Comparison of ENCODE assay signal across 11 cellular contexts in genomic region chr6:107124934-107125348, GRCh38. TPM values are rescaled to one million over a fixed set of nuclear protein-coding genes. Genes with fewer than 3 reads are reported as not detected.
DNase-seq lines count a peak whose midpoint lies in the region; ATAC-seq, FAIRE-seq and TF ChIP-seq lines count a peak whose summit lies in the region.
"Had no signal": no experiment of that assay in that cellular context is flagged by ENCODE, and none has a peak within 500 bp of the region (broad histone marks: within the 10 kb centered on the region; RNA-seq: fewer than 3 reads in every experiment).

No MANE protein-coding gene starts in this region.

- no peaks in the 10 kb centered on the region for H3K9me3 Mint-ChIP-seq in WTC11
- H3K9me3 Mint-ChIP-seq: CD4-positive, alpha-beta memory T cell had no signal

- intact Hi-C loops in prostate gland (cut with DNase I) (no loop called here), thyroid gland (cut with DNase I) (no loop called here)

- CTCF ChIA-PET in WTC11 (lab: Charles Lee) = interaction anchor here (0.8 to 1.7 kb wide), 4 partner anchors 9 to 193 kb away, joined by 3 to 5 read pairs (median 4); no protein-coding TSS in a partner anchor

- H3K4me1 ChIP-seq in prostate gland (replicated peaks) = no peaks in the 10 kb centered on the region
- H3K4me1 ChIP-seq in thyroid gland = no peaks in the 10 kb centered on the region

- H3K27me3 Mint-ChIP-seq in WTC11 (ENCODE audit: low read depth) = no peaks in the 10 kb centered on the region
- H3K27me3 Mint-ChIP-seq: CD4-positive, alpha-beta memory T cell had no signal

- H3K27ac ChIP-seq in prostate gland = no peak overlapping the region
- no peak overlapping the region for H3K27ac ChIP-seq in thyroid gland

- H3K27me3 ChIP-seq in prostate gland (replicated peaks; ENCODE audit: insufficient read depth) = no peaks in the 10 kb centered on the region
- no peaks in the 10 kb centered on the region for H3K27me3 ChIP-seq in thyroid gland

- POLR2A ChIA-PET in WTC11 (lab: Charles Lee) = interaction anchor here (0.8 to 1.0 kb wide), 2 partner anchors 9 to 11 kb away, joined by 3 to 4 read pairs; partner anchors contain the start of gene BEND3

- TF ChIP-seq CTCF in WTC11 (IDR thresholded peaks at IDR 0.05) (no peak), prostate gland (IDR thresholded peaks at IDR 0.05) (no peak), thyroid gland (IDR thresholded peaks at IDR 0.05) (no peak)

- DNase-seq in GM12891 (ENCODE audit: insufficient read length, low spot score) = no peak
- no peak for DNase-seq in WTC11 (ENCODE audit: low spot score)
- DNase-seq in prostate gland (ENCODE audit: low spot score) = no peak
- no peak for DNase-seq in amniotic stem cell (lab: John Stamatoyannopoulos, UW)
- DNase-seq in NCI-H187 (lab: John Stamatoyannopoulos, UW) = no peak
- DNase-seq in thyroid gland = no peak
- DNase-seq: CD4-positive, alpha-beta memory T cell; mesenchymal stem cell; T-helper 2 cell had no signal

- ATAC-seq in GM19455 (IDR thresholded peaks at IDR 0.05; ENCODE audit: unreplicated experiment) = peak; percentile 71
- peak; percentile 83 for ATAC-seq in HG03095 (IDR thresholded peaks at IDR 0.05; ENCODE audit: unreplicated experiment)
- peak; percentile 87 for ATAC-seq in WTC11

- WGBS in prostate gland = 53% methylated on average over 4 of the region's 4 CpGs
- 56 to 57% methylated on average over 4 of the region's 4 CpGs for WGBS in thyroid gland, 2 donors

- no peaks in the 10 kb centered on the region for H3K36me3 Mint-ChIP-seq in WTC11
- H3K36me3 Mint-ChIP-seq: CD4-positive, alpha-beta memory T cell had no signal

- H3K4me1 Mint-ChIP-seq in WTC11 = peaks cover 64% of the 10 kb centered on the region
- H3K4me1 Mint-ChIP-seq: CD4-positive, alpha-beta memory T cell had no signal

- FAIRE-seq in GM12891 (lab: Jason Lieb, UNC) = peak; percentile 88

- TF ChIP-seq POLR2A in GM12891 (IDR thresholded peaks at IDR 0.05; ENCODE audit: low read depth, low read length) = no peak
- no peak for TF ChIP-seq POLR2A in prostate gland (IDR thresholded peaks at IDR 0.05)
- no peak for TF ChIP-seq POLR2A in thyroid gland (IDR thresholded peaks at IDR 0.05)

- H3K36me3 ChIP-seq in prostate gland = no peaks in the 10 kb centered on the region
- H3K36me3 ChIP-seq in thyroid gland = no peaks in the 10 kb centered on the region

- no peak overlapping the region for H3K4me3 ChIP-seq in prostate gland
- H3K4me3 ChIP-seq in thyroid gland (replicated peaks in 1 of 3) = no peak overlapping the region

- H3K9me3 ChIP-seq in prostate gland (no peaks in the 10 kb centered on the region), thyroid gland (no peaks in the 10 kb centered on the region)

- H3K27ac Mint-ChIP-seq in WTC11 = peak overlapping the region; percentile 89
- H3K27ac Mint-ChIP-seq: CD4-positive, alpha-beta memory T cell had no signal

- H3K4me3 Mint-ChIP-seq in WTC11 = no peak overlapping the region
- H3K4me3 Mint-ChIP-seq: CD4-positive, alpha-beta memory T cell had no signal

TF ChIP-seq in GM12891, 5 proteins besides CTCF, POLR2A, EP300 and RAD21:
- TF ChIP-seq SPI1 (IDR thresholded peaks at IDR 0.05; ENCODE audit: low read depth, low read length) (peak; percentile 21; the same call in 1 of the 2 replicates), POU2F2 (IDR thresholded peaks at IDR 0.05; ENCODE audit: low read depth, low read length) (peak; percentile 20; the same call in 1 of the 2 replicates), TAF1 (IDR thresholded peaks at IDR 0.05; ENCODE audit: low read depth, low read length) (no peak)

TF ChIP-seq in WTC11, 78 proteins besides CTCF, POLR2A, EP300 and RAD21:
- TF ChIP-seq CREM (CRISPR knock-in tag; IDR thresholded peaks at IDR 0.05) = peak; percentile 38; the same call in 1 of the 2 replicates
- TF ChIP-seq MAX (CRISPR knock-in tag; IDR thresholded peaks at IDR 0.05) = peak; percentile 66
- TF ChIP-seq ZBTB21 (CRISPR knock-in tag; IDR thresholded peaks at IDR 0.05; ENCODE audit: borderline replicate concordance) = peak; percentile 86
- no peak for TF ChIP-seq E2F1 (CRISPR knock-in tag; IDR thresholded peaks at IDR 0.05)
- TF ChIP-seq ZNF423 (CRISPR knock-in tag; IDR thresholded peaks at IDR 0.05) = no peak
- TF ChIP-seq FOXK1 (CRISPR knock-in tag; IDR thresholded peaks at IDR 0.05) = peak; percentile 20; the same call in 1 of the 2 replicates
- peak; percentile 88; the same call in 1 of the 2 replicates for TF ChIP-seq TEAD1 (CRISPR knock-in tag; IDR thresholded peaks at IDR 0.05)
- TF ChIP-seq JAZF1 (CRISPR knock-in tag; IDR thresholded peaks at IDR 0.05) = no peak
- peak; percentile 48; the same call in 1 of the 2 replicates for TF ChIP-seq SMAD3 (CRISPR knock-in tag; IDR thresholded peaks at IDR 0.05; ENCODE audit: borderline replicate concordance)
- TF ChIP-seq FOXJ3 (CRISPR knock-in tag; IDR thresholded peaks at IDR 0.05; ENCODE audit: borderline replicate concordance) = 0 out of 2 replicates have a peak, but pooled peaks have one; percentile 53
- 0 out of 2 replicates have a peak, but pooled peaks have one; percentile 16 for TF ChIP-seq USF1 (CRISPR knock-in tag; IDR thresholded peaks at IDR 0.05)
- peak; percentile 75 for TF ChIP-seq ZNF232 (CRISPR knock-in tag; IDR thresholded peaks at IDR 0.05)
- TF ChIP-seq NFYB (CRISPR knock-in tag; conservative IDR thresholded peaks at IDR 0.05; ENCODE audit: low read depth) = no peak
- TF ChIP-seq, protein P1, sequence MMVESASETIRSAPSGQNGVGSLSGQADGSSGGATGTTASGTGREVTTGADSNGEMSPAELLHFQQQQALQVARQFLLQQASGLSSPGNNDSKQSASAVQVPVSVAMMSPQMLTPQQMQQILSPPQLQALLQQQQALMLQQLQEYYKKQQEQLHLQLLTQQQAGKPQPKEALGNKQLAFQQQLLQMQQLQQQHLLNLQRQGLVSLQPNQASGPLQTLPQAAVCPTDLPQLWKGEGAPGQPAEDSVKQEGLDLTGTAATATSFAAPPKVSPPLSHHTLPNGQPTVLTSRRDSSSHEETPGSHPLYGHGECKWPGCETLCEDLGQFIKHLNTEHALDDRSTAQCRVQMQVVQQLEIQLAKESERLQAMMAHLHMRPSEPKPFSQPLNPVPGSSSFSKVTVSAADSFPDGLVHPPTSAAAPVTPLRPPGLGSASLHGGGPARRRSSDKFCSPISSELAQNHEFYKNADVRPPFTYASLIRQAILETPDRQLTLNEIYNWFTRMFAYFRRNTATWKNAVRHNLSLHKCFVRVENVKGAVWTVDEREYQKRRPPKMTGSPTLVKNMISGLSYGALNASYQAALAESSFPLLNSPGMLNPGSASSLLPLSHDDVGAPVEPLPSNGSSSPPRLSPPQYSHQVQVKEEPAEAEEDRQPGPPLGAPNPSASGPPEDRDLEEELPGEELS (CRISPR knock-in tag; IDR thresholded peaks at IDR 0.05) = peak; percentile 70; the same call in 1 of the 2 replicates
- peak; percentile 84 for TF ChIP-seq ETV6 (CRISPR knock-in tag; IDR thresholded peaks at IDR 0.05)
- no peak for TF ChIP-seq MXD4 (CRISPR knock-in tag; IDR thresholded peaks at IDR 0.05; ENCODE audit: borderline replicate concordance)
- no peak for TF ChIP-seq ZNF396 (CRISPR knock-in tag; IDR thresholded peaks at IDR 0.05; ENCODE audit: borderline replicate concordance)
- TF ChIP-seq ZNF138 (CRISPR knock-in tag; conservative IDR thresholded peaks at IDR 0.05) = no peak
- TF ChIP-seq ZNF121 (CRISPR knock-in tag; IDR thresholded peaks at IDR 0.05) = peak; percentile 85; the same call in 1 of the 2 replicates

RNA-seq across cellular contexts. Expression of gene BEND3, which starts 9.6 kb away (rescaled TPM):
- polyA plus RNA-seq in GM12891 (2012; ENCODE audit: low read depth, missing spikeins) = 8.8 TPM
- total RNA-seq in WTC11 (2021) (25.4 to 33.8 TPM (median 33.3 TPM) in 3 replicates), prostate gland (1 to 10 TPM; 4.0 TPM), thyroid gland (1 to 10 TPM; 2.5 to 5.9 (median 2.7) TPM)
